ENCODE assay signal across 20 cellular contexts in genomic region chr4:79678472-79679202, GRCh38.
DNase-seq lines count a peak whose midpoint lies in the region; ATAC-seq, FAIRE-seq and TF ChIP-seq lines count a peak whose summit lies in the region.
"Had no signal": no experiment of that assay in that cellular context is flagged by ENCODE, and none has a peak within 500 bp of the region (broad histone marks: within the 10 kb centered on the region; RNA-seq: fewer than 3 reads in every experiment).

No MANE protein-coding gene starts in this region.

- H3K9me3 Mint-ChIP-seq in astrocyte (ENCODE audit: unreplicated experiment) (no peaks in the 10 kb centered on the region), neural progenitor cell (no peaks in the 10 kb centered on the region)
- H3K9me3 Mint-ChIP-seq in activated naive CD4-positive, alpha-beta T cell treated with anti-CD3 and anti-CD28 coated beads, Interleukin-2, amount 10 ng/mL, durations not matched to agents 7 days and 5 days, result no peaks in the 10 kb centered on the region
- H3K9me3 Mint-ChIP-seq: activated CD4-positive, alpha-beta T cell treated with anti-CD3 and anti-CD28 coated beads, Interleukin-2, amount 10 ng/mL, durations not matched to agents 7 days and 5 days had no signal

- H3K4me3 Mint-ChIP-seq in astrocyte (ENCODE audit: unreplicated experiment) (no peak overlapping the region), neural progenitor cell (no peak overlapping the region)
- no peak overlapping the region for H3K4me3 Mint-ChIP-seq in activated naive CD4-positive, alpha-beta T cell treated with anti-CD3 and anti-CD28 coated beads, Interleukin-2, amount 10 ng/mL, durations not matched to agents 7 days and 5 days
- H3K4me3 Mint-ChIP-seq: activated CD4-positive, alpha-beta T cell treated with anti-CD3 and anti-CD28 coated beads, Interleukin-2, amount 10 ng/mL, durations not matched to agents 7 days and 5 days; stimulated activated naive CD8-positive, alpha-beta T cell treated with anti-CD3 and anti-CD28 coated beads, Interleukin-15, Interleukin-2, amounts not matched to agents 100 ng/mL and 50 ng/mL, for 24 hours had no signal

- H3K36me3 Mint-ChIP-seq in astrocyte (ENCODE audit: low read depth, unreplicated experiment) (no peaks in the 10 kb centered on the region), neural progenitor cell (no peaks in the 10 kb centered on the region)
- H3K36me3 Mint-ChIP-seq in activated naive CD4-positive, alpha-beta T cell treated with anti-CD3 and anti-CD28 coated beads, Interleukin-2, amount 10 ng/mL, durations not matched to agents 7 days and 5 days, result no peaks in the 10 kb centered on the region

- CTCF ChIA-PET in activated naive CD4-positive, alpha-beta T cell treated with anti-CD3 and anti-CD28 coated beads, Interleukin-2, amount 10 ng/mL, durations not matched to agents 7 days and 5 days (lab: Charles Lee), result interaction anchor here (0.7 to 1.0 kb wide), 2 partner anchors 101 to 537 kb away, joined by 3 read pairs; no protein-coding TSS in a partner anchor

- DNase-seq in Ammon's horn (ENCODE audit: low spot score), result peak; percentile 14
- DNase-seq in KBM-7, result peak; percentile 71
- peak; percentile 70 for DNase-seq in astrocyte (ENCODE audit: low read depth)
- DNase-seq in inferior parietal cortex (ENCODE audit: extremely low spot score), result peak; percentile 63
- no peak for DNase-seq in NCI-H1048 (lab: John Stamatoyannopoulos, UW)
- DNase-seq in activated naive CD4-positive, alpha-beta T cell treated with anti-CD3 and anti-CD28 coated beads, Interleukin-2, amount 10 ng/mL, durations not matched to agents 7 days and 5 days, result no peak
- DNase-seq in neural progenitor cell (ENCODE audit: low spot score), result no peak
- DNase-seq: activated CD4-positive, alpha-beta T cell treated with anti-CD3 and anti-CD28 coated beads, Interleukin-2, amount 10 ng/mL, durations not matched to agents 7 days and 5 days; COR-L47; dermis blood vessel endothelial cell; GDM1; left colon; NCI-H1105 treated with DMSO at 0.1 percent for 48 hours; SHP77 treated with DMSO at 0.1 percent for 48 hours had no signal

- H3K4me2 ChIP-seq in astrocyte (ENCODE audit: low read length), result no peak overlapping the region
- no peak overlapping the region for H3K4me2 ChIP-seq in neural progenitor cell

- H3F3A ChIP-seq in neural progenitor cell (ENCODE audit: low read depth), result no peaks in the 10 kb centered on the region

- TF ChIP-seq CTCF in astrocyte (IDR thresholded peaks at IDR 0.05; ENCODE audit: insufficient read depth, low read depth, low read length) (no peak), neural progenitor cell (IDR thresholded peaks at IDR 0.05) (no peak)

- H3K9ac ChIP-seq in astrocyte (ENCODE audit: low read length), result no peak overlapping the region
- no peak overlapping the region for H3K9ac ChIP-seq in neural progenitor cell

- H3K27ac ChIP-seq in astrocyte (ENCODE audit: low read depth, low read length), result no peak overlapping the region
- H3K27ac ChIP-seq in neural progenitor cell, result no peak overlapping the region

- H2AFZ ChIP-seq in astrocyte (ENCODE audit: low read depth, low read length), result no peak overlapping the region
- no peak overlapping the region for H2AFZ ChIP-seq in neural progenitor cell (replicated peaks)

- in situ Hi-C loops in KBM-7 (cut with MboI; ENCODE audit: low pct_unique_long_range_greater_than_20kb, low sequenced_read_pairs), result no loop called here

- H4K20me1 ChIP-seq in astrocyte (ENCODE audit: insufficient read depth, low read length) (no peaks in the 10 kb centered on the region), neural progenitor cell (ENCODE audit: low read depth) (no peaks in the 10 kb centered on the region)

- H3K27me3 ChIP-seq in astrocyte (ENCODE audit: insufficient read depth, low read length) (no peaks in the 10 kb centered on the region), neural progenitor cell (no peaks in the 10 kb centered on the region)

- no peak overlapping the region for H3K4me3 ChIP-seq in astrocyte (ENCODE audit: insufficient read depth, low read depth, low read length)
- H3K4me3 ChIP-seq in neural progenitor cell, result no peak overlapping the region
- H3K4me3 ChIP-seq: HAP-1 had no signal

- ATAC-seq in HG03571 (IDR thresholded peaks at IDR 0.05; ENCODE audit: unreplicated experiment), result no peak
- ATAC-seq: esophagus mucosa, HepG2, left colon had no signal

- peaks cover 4% of the 10 kb centered on the region for H3K4me1 ChIP-seq in astrocyte (ENCODE audit: insufficient read depth, low read length)
- H3K4me1 ChIP-seq in neural progenitor cell, result no peaks in the 10 kb centered on the region
- H3K4me1 ChIP-seq: HAP-1 had no signal

- H3K27ac Mint-ChIP-seq in astrocyte (ENCODE audit: unreplicated experiment) (no peak overlapping the region), neural progenitor cell (no peak overlapping the region)
- H3K27ac Mint-ChIP-seq in activated naive CD4-positive, alpha-beta T cell treated with anti-CD3 and anti-CD28 coated beads, Interleukin-2, amount 10 ng/mL, durations not matched to agents 7 days and 5 days, result no peak overlapping the region
- H3K27ac Mint-ChIP-seq: activated CD4-positive, alpha-beta T cell treated with anti-CD3 and anti-CD28 coated beads, Interleukin-2, amount 10 ng/mL, durations not matched to agents 7 days and 5 days; stimulated activated naive CD8-positive, alpha-beta T cell treated with anti-CD3 and anti-CD28 coated beads, Interleukin-15, Interleukin-2, amounts not matched to agents 100 ng/mL and 50 ng/mL, for 24 hours had no signal

- FAIRE-seq in astrocyte (lab: Jason Lieb, UNC), result no peak
- FAIRE-seq: HepG2, small intestine had no signal

- H3K36me3 ChIP-seq in astrocyte (ENCODE audit: insufficient read depth, low read length) (no peaks in the 10 kb centered on the region), neural progenitor cell (no peaks in the 10 kb centered on the region)
- H3K36me3 ChIP-seq: HAP-1 had no signal

- H3K9me3 ChIP-seq in astrocyte (ENCODE audit: insufficient read depth, low read depth, low read length) (no peaks in the 10 kb centered on the region), neural progenitor cell (ENCODE audit: low read depth) (no peaks in the 10 kb centered on the region)
- H3K9me3 ChIP-seq: HAP-1 had no signal

- H3K79me2 ChIP-seq in astrocyte (ENCODE audit: insufficient read depth, low read length), result no peaks in the 10 kb centered on the region
- no peaks in the 10 kb centered on the region for H3K79me2 ChIP-seq in neural progenitor cell (ENCODE audit: low read depth)

- no peaks in the 10 kb centered on the region for H3K27me3 Mint-ChIP-seq in astrocyte (ENCODE audit: low read depth, unreplicated experiment)
- no peaks in the 10 kb centered on the region for H3K27me3 Mint-ChIP-seq in activated naive CD4-positive, alpha-beta T cell treated with anti-CD3 and anti-CD28 coated beads, Interleukin-2, amount 10 ng/mL, durations not matched to agents 7 days and 5 days
- H3K27me3 Mint-ChIP-seq in neural progenitor cell (ENCODE audit: insufficient read depth, low read depth), result no peaks in the 10 kb centered on the region
- H3K27me3 Mint-ChIP-seq: activated CD4-positive, alpha-beta T cell treated with anti-CD3 and anti-CD28 coated beads, Interleukin-2, amount 10 ng/mL, durations not matched to agents 7 days and 5 days had no signal

- H3K4me1 Mint-ChIP-seq in astrocyte (ENCODE audit: low read depth, unreplicated experiment) (peaks cover 5% of the 10 kb centered on the region), neural progenitor cell (no peaks in the 10 kb centered on the region)
- no peaks in the 10 kb centered on the region for H3K4me1 Mint-ChIP-seq in activated naive CD4-positive, alpha-beta T cell treated with anti-CD3 and anti-CD28 coated beads, Interleukin-2, amount 10 ng/mL, durations not matched to agents 7 days and 5 days
- H3K4me1 Mint-ChIP-seq: activated CD4-positive, alpha-beta T cell treated with anti-CD3 and anti-CD28 coated beads, Interleukin-2, amount 10 ng/mL, durations not matched to agents 7 days and 5 days had no signal

Comparison
In these comparisons a context has a peak if more than half of its experiments do, and no peak if none do; other contexts are left out.
1. DNase-seq: peak in Ammon's horn (single experiment), KBM-7 (single experiment), astrocyte (single experiment) and inferior parietal cortex (single experiment); none in NCI-H1048 (single experiment), activated naive CD4-positive, alpha-beta T cell treated with anti-CD3 and anti-CD28 coated beads, Interleukin-2, amount 10 ng/mL, durations not matched to agents 7 days and 5 days (single experiment) and neural progenitor cell (single experiment).